ENCODE assay signal across 1 cellular context in the genomic region with DNA sequence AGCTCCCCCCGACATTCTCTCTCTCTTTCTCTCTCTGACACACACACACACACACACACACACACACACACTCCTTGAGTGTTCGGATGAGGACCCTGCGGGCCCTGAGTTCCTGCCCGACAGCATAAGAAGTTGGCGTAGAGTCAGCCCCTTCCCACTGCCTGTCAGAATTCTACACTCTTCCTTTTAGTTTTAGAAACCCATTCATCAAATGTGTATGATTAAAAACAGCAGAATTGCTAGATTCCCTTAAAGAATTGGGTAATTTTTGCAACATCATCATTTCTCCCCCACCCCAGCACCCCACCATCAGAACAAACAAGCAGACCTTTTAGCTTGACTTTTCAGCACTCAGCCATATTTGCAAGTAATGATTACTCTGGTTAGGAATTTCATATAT.
A peak's percentile ranks its signal among the peaks of the same experiment; 100 is the strongest.
TF ChIP-seq lines count a peak whose summit lies in the region.

No MANE protein-coding gene starts in this region.

TF ChIP-seq in IMR-90, 13 proteins besides CTCF, POLR2A, EP300 and RAD21:
- no peak for TF ChIP-seq MAZ (IDR thresholded peaks at IDR 0.05; ENCODE audit: borderline replicate concordance, low read depth, low read length)
- TF ChIP-seq NFE2L2 (IDR thresholded peaks at IDR 0.05; ENCODE audit: low read depth, low read length), result no peak
- TF ChIP-seq MAFK (IDR thresholded peaks at IDR 0.05; ENCODE audit: low read depth, low read length), result peak; percentile 97
TF ChIP-seq in IMR-90: peak in this region for 1.
